ENCODE assay signal across 14 cellular contexts in the genomic region with DNA sequence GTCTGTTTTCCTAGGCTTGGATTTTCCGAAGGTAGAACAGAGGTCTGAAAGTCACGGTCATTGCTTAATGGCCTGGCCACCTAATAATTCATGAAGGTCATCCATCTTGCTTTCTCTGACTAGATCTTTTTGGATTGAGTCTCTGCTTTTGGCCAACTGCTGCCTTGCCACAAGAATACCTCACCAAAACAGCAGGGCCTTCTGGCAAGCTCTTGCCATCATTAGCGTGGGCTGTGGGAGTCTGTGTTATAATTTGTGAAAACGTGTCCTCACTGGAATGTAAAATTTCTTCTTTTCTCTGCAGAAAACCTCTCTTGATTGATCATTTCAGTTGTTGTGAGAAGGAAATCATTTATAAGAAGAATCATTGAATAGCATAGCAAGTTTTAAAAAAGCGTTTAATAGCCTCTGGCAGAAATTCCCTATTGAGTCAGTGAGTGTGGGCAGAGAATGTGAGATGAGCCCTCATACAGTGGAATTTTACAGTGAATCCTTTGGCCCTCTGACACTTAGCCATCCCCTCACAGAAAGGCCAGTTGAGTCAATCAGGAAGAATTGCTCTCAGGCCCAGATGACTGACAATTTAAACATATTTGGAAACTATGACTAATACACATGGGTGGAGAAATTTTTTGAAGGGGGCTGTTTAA. TPM values are rescaled to one million over a fixed set of nuclear protein-coding genes. Genes with fewer than 3 reads are reported as not detected.
A peak's percentile ranks its signal among the peaks of the same experiment; 100 is the strongest.
DNase-seq lines count a peak whose midpoint lies in the region.
"Had no signal": no experiment of that assay in that cellular context is flagged by ENCODE, and none has a peak within 500 bp of the region (broad histone marks: within the 10 kb centered on the region; RNA-seq: fewer than 3 reads in every experiment).

No MANE protein-coding gene starts in this region.

- DNase-seq in GM04504 (ENCODE audit: low read depth) = peak; percentile 58
- DNase-seq in SK-MEL-5 (ENCODE audit: low read depth, low spot score) = peak; percentile 15
- peak; percentile 49 for DNase-seq in fibroblast of peridontal ligament (ENCODE audit: extremely low read depth)
- no peak for DNase-seq in cerebellar cortex (ENCODE audit: low spot score)
- DNase-seq in NCI-H2107 (lab: John Stamatoyannopoulos, UW) = no peak
- no peak for DNase-seq in stimulated activated CD4-positive, alpha-beta T cell treated with anti-CD3 and anti-CD28 coated beads, Interleukin-12 subunit alpha, Interleukin-12 subunit beta, amount 100 ng/mL, for 4 hours
- DNase-seq: Caco-2, colonic mucosa, esophagus squamous epithelium, mesendoderm, NCI-H1048, NCI-H345 had no signal

- H3K36me3 ChIP-seq in skeletal muscle satellite cell (ENCODE audit: insufficient read depth, low read length) = no peaks in the 10 kb centered on the region
- H3K36me3 ChIP-seq: colonic mucosa, esophagus squamous epithelium had no signal

- H3K9me3 ChIP-seq in skeletal muscle satellite cell (replicated peaks; ENCODE audit: low read length) = no peaks in the 10 kb centered on the region
- H3K9me3 ChIP-seq: colonic mucosa, esophagus squamous epithelium had no signal

- H3K4me2 ChIP-seq in skeletal muscle satellite cell (ENCODE audit: low read length) = peak overlapping the region; percentile 56

- H3K4me3 ChIP-seq in skeletal muscle satellite cell (ENCODE audit: low read length) = no peak overlapping the region
- H3K4me3 ChIP-seq: colonic mucosa, esophagus squamous epithelium had no signal

- H3K4me1 ChIP-seq in skeletal muscle satellite cell (ENCODE audit: control insufficient read depth, insufficient read depth, low read length) = peaks cover 18% of the 10 kb centered on the region
- H3K4me1 ChIP-seq: Caco-2, colonic mucosa, esophagus squamous epithelium had no signal

- H3K27me3 ChIP-seq in skeletal muscle satellite cell (ENCODE audit: control insufficient read depth, insufficient read depth, low read length) = peaks cover 4% of the 10 kb centered on the region
- H3K27me3 ChIP-seq: colonic mucosa, esophagus squamous epithelium had no signal

- H3K9ac ChIP-seq in skeletal muscle satellite cell (ENCODE audit: low read depth, low read length) = peak overlapping the region; percentile 25

- in situ Hi-C loops in SK-MEL-5 (cut with HindIII; ENCODE audit: low pct_unique_long_range_greater_than_20kb, low sequenced_read_pairs) = no loop called here

RNA-seq across cellular contexts. Expression of gene ERICH6B, which starts 43.2 kb away (rescaled TPM):
- total RNA-seq in SK-MEL-5 (2014; rRNA removed; shearing (Covaris generic)) = not detected in 2 replicates
- not detected in 2 replicates for polyA plus RNA-seq in SK-MEL-5 (2015; cell fraction: cytosol; rRNA removed)
- not detected in 2 replicates for polyA plus RNA-seq in SK-MEL-5 (2015; cell fraction: nucleus; rRNA removed)
- not detected in 2 replicates for total RNA-seq in skeletal muscle satellite cell (2012; rRNA removed)
- total RNA-seq: Caco-2, colonic mucosa, esophagus squamous epithelium, subcutaneous adipose tissue had no signal

RNA-seq across cellular contexts. Expression of gene CBY2, which starts 43.4 kb away (rescaled TPM):
- not detected in 2 replicates for total RNA-seq in SK-MEL-5 (2014; rRNA removed; shearing (Covaris generic))
- polyA plus RNA-seq in SK-MEL-5 (2015; cell fraction: cytosol; rRNA removed) = not detected in 2 replicates
- not detected in 2 replicates for polyA plus RNA-seq in SK-MEL-5 (2015; cell fraction: nucleus; rRNA removed)
- total RNA-seq in skeletal muscle satellite cell (2012; rRNA removed) = not detected in 2 replicates
- total RNA-seq: colonic mucosa, esophagus squamous epithelium, subcutaneous adipose tissue had no signal

Comparison
In these comparisons a context has a peak if more than half of its experiments do, and no peak if none do; other contexts are left out.
1. DNase-seq: peak in GM04504 (single experiment), SK-MEL-5 (single experiment) and fibroblast of peridontal ligament (single experiment); none in cerebellar cortex (single experiment), NCI-H2107 (single experiment) and stimulated activated CD4-positive, alpha-beta T cell treated with anti-CD3 and anti-CD28 coated beads, Interleukin-12 subunit alpha, Interleukin-12 subunit beta, amount 100 ng/mL, for 4 hours (single experiment).